In genomic region chr9:76153372-76153771, GRCh38 we compare ENCODE assay signal across 33 cellular contexts.
"Had no signal": no experiment of that assay in that cellular context is flagged by ENCODE, and none has a peak within 500 bp of the region (broad histone marks: within the 10 kb centered on the region; RNA-seq: fewer than 3 reads in every experiment).

No MANE protein-coding gene starts in this region.

- H3K36me3 Mint-ChIP-seq: activated CD4-positive, alpha-beta memory T cell treated with anti-CD3 and anti-CD28 coated beads for 36 hours had no signal

- H3K4me3 Mint-ChIP-seq: activated B cell treated with CpG ODN at 0.5 μM for 24 hours; activated CD4-positive, alpha-beta memory T cell treated with anti-CD3 and anti-CD28 coated beads for 36 hours; activated CD4-positive, alpha-beta T cell treated with anti-CD3 and anti-CD28 coated beads, Interleukin-2, amount 10 ng/mL, durations not matched to agents 24 days and 14 days; activated CD8-positive, alpha-beta T cell treated with anti-CD3 and anti-CD28 coated beads for 36 hours; activated naive CD4-positive, alpha-beta T cell treated with anti-CD3 and anti-CD28 coated beads for 36 hours; activated naive CD8-positive, alpha-beta T cell treated with anti-CD3 and anti-CD28 coated beads for 36 hours; activated T-cell treated with anti-CD3 and anti-CD28 coated beads, Interleukin-2, amount 50 U/mL, for 24 hours; activated T-helper 1 cell treated with anti-CD3 and anti-CD28 coated beads, Interleukin-12 subunit alpha, Interleukin-12 subunit beta, Interleukin-2, Interleukin-4 antibody, amounts not matched to agents 30 ng/mL and 10 ng/mL and 1 ng/mL, durations not matched to agents 14 hours and 24 hours and 36 hours; activated T-helper 17 cell treated with anti-CD3 and anti-CD28 coated beads, Interleukin-2, amount 50 U/mL, for 72 hours; T-helper 1 cell treated with Interleukin-12 subunit alpha and Interleukin-12 subunit beta and Interleukin-4 antibody, amounts not matched to agents 30 μg/mL and 1 μg/mL, for 36 hours; T-helper 2 cell treated with Interferon-gamma antibody and Interleukin-4, amounts not matched to agents 5 μg/mL and 100 μg/mL, for 36 hours had no signal

- DNase-seq: activated B cell treated with CpG ODN at 0.5 μM for 24 hours; activated CD4-positive, alpha-beta memory T cell treated with anti-CD3 and anti-CD28 coated beads for 36 hours; activated CD4-positive, alpha-beta T cell treated with anti-CD3 and anti-CD28 coated beads for 4 hours; activated CD4-positive, alpha-beta T cell treated with anti-CD3 and anti-CD28 coated beads, Interleukin-2, amount 10 ng/mL, durations not matched to agents 24 days and 14 days; activated CD4-positive, alpha-beta T cell treated with anti-CD3 and anti-CD28 coated beads, Interleukin-2, amount 50 U/mL, for 1 hour; activated CD4-positive, alpha-beta T cell treated with anti-CD3 and anti-CD28 coated beads, Interleukin-2, amount 50 U/mL, for 4 hours; activated CD4-positive, CD25-positive, alpha-beta regulatory T cell treated with anti-CD3 and anti-CD28 coated beads, Interleukin-2, amount 50 U/mL, for 72 hours; activated CD8-positive, alpha-beta memory T cell treated with anti-CD3 and anti-CD28 coated beads, Interleukin-2, amount 50 U/mL, for 4 hours; activated CD8-positive, alpha-beta T cell treated with anti-CD3 and anti-CD28 coated beads for 36 hours; activated effector memory CD4-positive, alpha-beta T cell treated with anti-CD3 and anti-CD28 coated beads, Interleukin-2, amount 50 U/mL, for 16 hours; activated gamma-delta T cell treated with Interleukin-2 at 50 U/mL for 16 hours; activated naive CD4-positive, alpha-beta T cell; activated naive CD4-positive, alpha-beta T cell treated with anti-CD3 and anti-CD28 coated beads for 36 hours; activated naive CD4-positive, alpha-beta T cell treated with anti-CD3 and anti-CD28 coated beads, Interleukin-2, amount 50 U/mL, for 16 hours; activated naive CD8-positive, alpha-beta T cell treated with anti-CD3 and anti-CD28 coated beads for 36 hours; activated T-cell treated with anti-CD3 and anti-CD28 coated beads, Interleukin-2, amount 50 U/mL, for 24 hours; activated T-cell treated with anti-CD3 and anti-CD28 coated beads, Interleukin-2, amount 50 U/mL, for 48 hours; adrenal gland; amniotic stem cell; aorta; body of pancreas; brain microvascular endothelial cell; central memory CD4-positive, alpha-beta T cell; T-helper 1 cell; T-helper 2 cell; T-helper 9 cell had no signal

- H3K4me1 Mint-ChIP-seq: activated CD4-positive, alpha-beta T cell treated with anti-CD3 and anti-CD28 coated beads, Interleukin-2, amount 10 ng/mL, durations not matched to agents 24 days and 14 days; activated naive CD8-positive, alpha-beta T cell treated with anti-CD3 and anti-CD28 coated beads for 36 hours; activated T-helper 17 cell treated with anti-CD3 and anti-CD28 coated beads, Interleukin-2, amount 50 U/mL, for 72 hours had no signal

- H3K9me3 ChIP-seq: adrenal gland, body of pancreas, breast epithelium had no signal

- H3K27ac ChIP-seq: adrenal gland, body of pancreas, brain microvascular endothelial cell, breast epithelium, VCaP had no signal

- H3K27me3 Mint-ChIP-seq: activated B cell treated with CpG ODN at 0.5 μM for 24 hours; activated CD4-positive, alpha-beta memory T cell treated with anti-CD3 and anti-CD28 coated beads for 36 hours; activated CD4-positive, alpha-beta T cell treated with anti-CD3 and anti-CD28 coated beads, Interleukin-2, amount 10 ng/mL, durations not matched to agents 24 days and 14 days; activated CD8-positive, alpha-beta T cell treated with anti-CD3 and anti-CD28 coated beads for 36 hours; activated naive CD8-positive, alpha-beta T cell treated with anti-CD3 and anti-CD28 coated beads for 36 hours; activated T-cell treated with anti-CD3 and anti-CD28 coated beads, Interleukin-2, amount 50 U/mL, for 24 hours; activated T-helper 17 cell treated with anti-CD3 and anti-CD28 coated beads, Interleukin-2, amount 50 U/mL, for 72 hours had no signal

- H3K36me3 ChIP-seq: adrenal gland, brain microvascular endothelial cell, breast epithelium had no signal

- ATAC-seq: activated CD8-positive, alpha-beta T cell treated with anti-CD3 and anti-CD28 coated beads for 36 hours; activated naive CD4-positive, alpha-beta T cell treated with anti-CD3 and anti-CD28 coated beads, Interleukin-2, amount 50 U/mL, for 72 hours; activated T-helper 17 cell treated with anti-CD3 and anti-CD28 coated beads, Interleukin-2, amount 50 U/mL, for 72 hours; body of pancreas had no signal

- H3K4me1 ChIP-seq: adrenal gland, body of pancreas, breast epithelium had no signal

- H3K27me3 ChIP-seq: adrenal gland, body of pancreas, brain microvascular endothelial cell, breast epithelium had no signal

- H3K27ac Mint-ChIP-seq: activated B cell treated with CpG ODN at 0.5 μM for 24 hours; activated CD4-positive, alpha-beta memory T cell treated with anti-CD3 and anti-CD28 coated beads for 36 hours; activated CD4-positive, alpha-beta T cell treated with anti-CD3 and anti-CD28 coated beads, Interleukin-2, amount 10 ng/mL, durations not matched to agents 24 days and 14 days; activated CD8-positive, alpha-beta T cell treated with anti-CD3 and anti-CD28 coated beads for 36 hours; activated naive CD4-positive, alpha-beta T cell treated with anti-CD3 and anti-CD28 coated beads for 36 hours; activated naive CD4-positive, alpha-beta T cell treated with anti-CD3 and anti-CD28 coated beads, Interleukin-2, amount 50 U/mL, for 72 hours; activated naive CD8-positive, alpha-beta T cell treated with anti-CD3 and anti-CD28 coated beads for 36 hours; activated T-cell treated with anti-CD3 and anti-CD28 coated beads, Interleukin-2, amount 50 U/mL, for 24 hours; activated T-helper 1 cell treated with anti-CD3 and anti-CD28 coated beads, Interleukin-12 subunit alpha, Interleukin-12 subunit beta, Interleukin-2, Interleukin-4 antibody, amounts not matched to agents 30 ng/mL and 10 ng/mL and 1 ng/mL, durations not matched to agents 14 hours and 24 hours and 36 hours; activated T-helper 17 cell treated with anti-CD3 and anti-CD28 coated beads, Interleukin-2, amount 50 U/mL, for 72 hours; T-helper 1 cell treated with Interleukin-12 subunit alpha and Interleukin-12 subunit beta and Interleukin-4 antibody, amounts not matched to agents 30 μg/mL and 1 μg/mL, for 36 hours; T-helper 2 cell treated with Interferon-gamma antibody and Interleukin-4, amounts not matched to agents 5 μg/mL and 100 μg/mL, for 36 hours had no signal

- H3K4me3 ChIP-seq: adrenal gland, body of pancreas, breast epithelium had no signal

- H3K9me3 Mint-ChIP-seq: activated B cell treated with CpG ODN at 0.5 μM for 24 hours; activated CD4-positive, alpha-beta memory T cell treated with anti-CD3 and anti-CD28 coated beads for 36 hours; activated CD4-positive, alpha-beta T cell treated with anti-CD3 and anti-CD28 coated beads, Interleukin-2, amount 10 ng/mL, durations not matched to agents 24 days and 14 days; activated CD8-positive, alpha-beta T cell treated with anti-CD3 and anti-CD28 coated beads for 36 hours; activated naive CD4-positive, alpha-beta T cell treated with anti-CD3 and anti-CD28 coated beads for 36 hours; activated naive CD4-positive, alpha-beta T cell treated with anti-CD3 and anti-CD28 coated beads, Interleukin-2, amount 50 U/mL, for 72 hours; activated naive CD8-positive, alpha-beta T cell treated with anti-CD3 and anti-CD28 coated beads for 36 hours; activated T-cell treated with anti-CD3 and anti-CD28 coated beads, Interleukin-2, amount 50 U/mL, for 24 hours; activated T-helper 1 cell treated with anti-CD3 and anti-CD28 coated beads, Interleukin-12 subunit alpha, Interleukin-12 subunit beta, Interleukin-2, Interleukin-4 antibody, amounts not matched to agents 30 ng/mL and 10 ng/mL and 1 ng/mL, durations not matched to agents 14 hours and 24 hours and 36 hours; activated T-helper 17 cell treated with anti-CD3 and anti-CD28 coated beads, Interleukin-2, amount 50 U/mL, for 72 hours; T-helper 1 cell treated with Interleukin-12 subunit alpha and Interleukin-12 subunit beta and Interleukin-4 antibody, amounts not matched to agents 30 μg/mL and 1 μg/mL, for 36 hours; T-helper 2 cell treated with Interferon-gamma antibody and Interleukin-4, amounts not matched to agents 5 μg/mL and 100 μg/mL, for 36 hours had no signal
